In the genomic region with DNA sequence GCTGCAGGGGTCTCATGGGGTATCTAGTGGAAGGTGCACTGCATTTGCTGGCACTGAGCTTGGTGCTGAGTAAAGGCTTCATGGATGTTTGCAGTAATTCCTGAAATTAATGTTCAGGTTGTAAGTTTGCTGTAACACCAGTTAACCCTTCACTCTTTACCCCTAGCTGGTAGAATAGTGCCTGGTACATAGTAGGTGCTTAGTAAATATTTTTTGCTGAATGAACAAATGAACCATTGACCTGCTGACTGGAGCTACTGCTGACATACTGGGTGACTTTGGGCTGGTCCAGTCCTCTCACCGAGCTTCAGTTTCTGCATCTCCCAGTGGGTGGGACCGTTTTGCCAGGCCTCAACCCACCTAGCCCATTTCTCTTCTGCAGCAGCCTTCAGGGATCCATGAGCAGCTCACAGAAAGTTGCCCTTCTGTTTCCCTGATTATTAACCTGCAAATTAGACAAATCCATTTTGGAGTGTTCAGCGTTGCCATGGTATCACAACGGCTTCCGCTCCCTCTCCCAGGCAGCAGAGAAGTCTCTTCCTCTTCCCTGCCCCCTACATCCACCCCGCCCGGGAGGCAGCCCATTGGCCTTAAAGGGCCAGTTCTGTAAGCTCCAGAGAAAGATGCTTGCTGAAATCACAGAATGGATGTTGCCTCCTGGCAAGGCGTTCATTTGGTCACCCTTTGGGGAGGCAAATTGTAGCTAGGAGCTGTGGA, we compare ENCODE assay signal across 14 cellular contexts. TPM values are rescaled to one million over a fixed set of nuclear protein-coding genes. Genes with fewer than 3 reads are reported as not detected.
DNase-seq lines count a peak whose midpoint lies in the region; ATAC-seq, FAIRE-seq and TF ChIP-seq lines count a peak whose summit lies in the region.
"Had no signal": no experiment of that assay in that cellular context is flagged by ENCODE, and none has a peak within 500 bp of the region (broad histone marks: within the 10 kb centered on the region; RNA-seq: fewer than 3 reads in every experiment).

No MANE protein-coding gene starts in this region.

- TF ChIP-seq RAD21 in IMR-90 (IDR thresholded peaks at IDR 0.05; ENCODE audit: low read length) (no peak), GM12878 (IDR thresholded peaks at IDR 0.05; ENCODE audit: insufficient read depth, low read depth, low read length) (no peak)

- BruUV-seq in IMR-90 (replicated peaks; lab: Mats Ljungman, UMichigan) (no TSS peak), GM12878 (replicated peaks; lab: Mats Ljungman, UMichigan) (no TSS peak)

- H2AK9ac ChIP-seq in IMR-90 (replicated peaks; ENCODE audit: low read depth, low read length, poor library complexity), result no peak overlapping the region

- H3K27ac ChIP-seq in IMR-90 (ENCODE audit: insufficient read depth, low read length) (no peak overlapping the region), GM12878 (ENCODE audit: control insufficient read depth, insufficient read depth) (no peak overlapping the region)
- H3K27ac ChIP-seq: KMS-11, SK-N-MC, tibial artery had no signal

- H3K4me3 ChIP-seq in IMR-90 (ENCODE audit: insufficient read depth, low read depth, low read length), result no peak overlapping the region
- no peak overlapping the region for H3K4me3 ChIP-seq in GM12878
- H3K4me3 ChIP-seq: SK-N-MC, tibial artery had no signal

- H2BK120ac ChIP-seq in IMR-90 (ENCODE audit: low read depth, low read length), result no peak overlapping the region

- H2BK5ac ChIP-seq in IMR-90 (ENCODE audit: low read depth, low read length, poor library complexity, severe bottlenecking), result no peak overlapping the region

- no peaks in the 10 kb centered on the region for H3K79me2 ChIP-seq in GM12878 (ENCODE audit: control insufficient read depth, insufficient read depth, low read length)

- POLR2A ChIA-PET in IMR-90 (lab: Charles Lee; ENCODE audit: unreplicated experiment), result no interaction called here
- POLR2A ChIA-PET in GM12878 (lab: Charles Lee), result interaction anchor here (1.2 kb wide), 1 partner anchor 9 kb away, joined by 3 read pairs; no protein-coding TSS in a partner anchor

- H3K36me3 Mint-ChIP-seq in immature natural killer cell, result no peaks in the 10 kb centered on the region

- 80% methylated on average over 1 of the region's 8 CpGs; no CpG with 5 or more reads in 1 of the 2 experiments for WGBS in IMR-90 (ENCODE audit: extremely low coverage in 2 of 2, insufficient read length in 1 of 2), 2 experiments
- 58% methylated on average over 8 of the region's 8 CpGs for WGBS in GM12878 (ENCODE audit: insufficient coverage, insufficient replicate concordance, low lambda C conversion rate, missing lambda C conversion rate)

- H3K27ac Mint-ChIP-seq in immature natural killer cell, result no peak overlapping the region
- H3K27ac Mint-ChIP-seq: activated T-cell treated with anti-CD3 and anti-CD28 coated beads, Interleukin-2, amount 50 U/mL, for 24 hours; effector memory CD8-positive, alpha-beta T cell had no signal

- no peak overlapping the region for H4K91ac ChIP-seq in IMR-90 (ENCODE audit: insufficient read depth, low read depth, low read length)

- no peaks in the 10 kb centered on the region for H3K4me1 Mint-ChIP-seq in immature natural killer cell

- H3K36me3 ChIP-seq in IMR-90 (ENCODE audit: control insufficient read depth, insufficient read depth, low read length) (no peaks in the 10 kb centered on the region), GM12878 (ENCODE audit: control insufficient read depth in 2 of 2, insufficient read depth in 2 of 2, low read length in 1 of 2) (no peaks in the 10 kb centered on the region)
- H3K36me3 ChIP-seq: tibial artery had no signal

- no peak overlapping the region for H2BK15ac ChIP-seq in IMR-90 (ENCODE audit: low read depth, low read length)

- H4K5ac ChIP-seq in IMR-90 (ENCODE audit: low read depth, low read length), result no peak overlapping the region

- H2AK5ac ChIP-seq in IMR-90 (ENCODE audit: low read depth, low read length), result no peak overlapping the region

- H3K27me3 ChIP-seq in IMR-90 (ENCODE audit: control insufficient read depth, insufficient read depth, low read length), result no peaks in the 10 kb centered on the region; the same call in 1 of the 2 replicates
- no peaks in the 10 kb centered on the region for H3K27me3 ChIP-seq in GM12878 (replicated peaks in 1 of 2; ENCODE audit: control insufficient read depth in 2 of 2, insufficient read depth in 2 of 2, low read length in 1 of 2)

- H4K8ac ChIP-seq in IMR-90 (ENCODE audit: low read depth in 2 of 2, low read length in 2 of 2), result peak overlapping the region; percentile 30 to 76; a peak in 1 of 4 replicates

- DNase-seq in GF-D8 (lab: John Stamatoyannopoulos, UW) (peak; percentile 27), IMR-90 (no peak), GM12878 (ENCODE audit: low read depth, low spot score) (no peak), medulla oblongata (ENCODE audit: extremely low spot score) (peak; percentile 16), immature natural killer cell (no peak)
- DNase-seq: activated T-cell treated with anti-CD3 and anti-CD28 coated beads, Interleukin-2, amount 50 U/mL, for 24 hours; effector memory CD8-positive, alpha-beta T cell; kidney had no signal

- dilution Hi-C loops in IMR-90 (cut with HindIII; ENCODE audit: low sequenced_read_pairs, unreplicated experiment), result no loop called here

- TF ChIP-seq POLR2A in IMR-90 (IDR thresholded peaks at IDR 0.05; ENCODE audit: low read depth, low read length) (no peak), GM12878 (IDR thresholded peaks at IDR 0.05; ENCODE audit: low read depth, low read length) (no peak)

- ATAC-seq in IMR-90 (ENCODE audit: low read depth), result peak; percentile 54; the same call in 1 of the 2 replicates
- peak; percentile 76 for ATAC-seq in GM12878
- ATAC-seq in HG03108 (IDR thresholded peaks at IDR 0.05; ENCODE audit: unreplicated experiment), result no peak
- no peak for ATAC-seq in GM18867 (IDR thresholded peaks at IDR 0.05; ENCODE audit: unreplicated experiment)
- no peak for ATAC-seq in GM18502 (IDR thresholded peaks at IDR 0.05; ENCODE audit: poor library complexity, unreplicated experiment)
- ATAC-seq: effector memory CD8-positive, alpha-beta T cell had no signal

- no peak for FAIRE-seq in GM12878 (lab: Jason Lieb, UNC)
- FAIRE-seq: kidney had no signal

- no peak for TF ChIP-seq EP300 in GM12878 (IDR thresholded peaks at IDR 0.05; ENCODE audit: borderline replicate concordance in 1 of 2, control insufficient read depth in 1 of 2, low read depth in 2 of 2, low read length in 2 of 2)

- H3K4me3 Mint-ChIP-seq in immature natural killer cell, result no peak overlapping the region
- H3K4me3 Mint-ChIP-seq: activated T-cell treated with anti-CD3 and anti-CD28 coated beads, Interleukin-2, amount 50 U/mL, for 24 hours; effector memory CD8-positive, alpha-beta T cell had no signal

- CTCF ChIA-PET in IMR-90 (lab: Yijun Ruan, JAX) (no interaction called here), GM12878 (lab: Yijun Ruan, JAX) (interaction anchor here (1.0 to 1.4 kb wide), 2 partner anchors 20 to 167 kb away, joined by 3 to 4 read pairs; no protein-coding TSS in a partner anchor)

- H3K4ac ChIP-seq in IMR-90 (ENCODE audit: low read depth, low read length), result no peak overlapping the region

- no peak overlapping the region for H2BK20ac ChIP-seq in IMR-90 (ENCODE audit: low read depth, low read length)

- RAD21 ChIA-PET in GM12878 (lab: Charles Lee; ENCODE audit: unreplicated experiment), result interaction anchor here (1.1 to 1.3 kb wide), 2 partner anchors 17 to 31 kb away, joined by 3 to 4 read pairs; no protein-coding TSS in a partner anchor

- no peak overlapping the region for H3K56ac ChIP-seq in IMR-90 (ENCODE audit: extremely low read depth, insufficient read depth, low read length)

- intact Hi-C loops in IMR-90 (cut with micrococcal nuclease) (no loop called here), GM12878 (cut with micrococcal nuclease; ENCODE audit: unreplicated experiment) (no loop called here)

- no peaks in the 10 kb centered on the region for H4K20me1 ChIP-seq in IMR-90 (ENCODE audit: insufficient read depth, low read length)
- H4K20me1 ChIP-seq in GM12878 (ENCODE audit: control insufficient read depth, insufficient read depth), result no peaks in the 10 kb centered on the region

- H3K4me2 ChIP-seq in IMR-90 (ENCODE audit: low read depth, low read length) (no peak overlapping the region), GM12878 (ENCODE audit: control insufficient read depth, insufficient read depth) (no peak overlapping the region)
- H3K4me2 ChIP-seq: KMS-11 had no signal

- no peaks in the 10 kb centered on the region for H3K79me1 ChIP-seq in IMR-90 (ENCODE audit: low read depth in 1 of 2, low read length in 2 of 2)

- no peak for TF ChIP-seq CTCF in IMR-90 (conservative IDR thresholded peaks at IDR 0.05; ENCODE audit: low read depth, low read length)
- no peak for TF ChIP-seq CTCF in GM12878 (IDR thresholded peaks at IDR 0.05 in 2 of 3, conservative IDR thresholded peaks at IDR 0.05 in 1 of 3; ENCODE audit: control insufficient read depth in 2 of 3, extremely low read depth in 1 of 3, insufficient read depth in 1 of 3, low read depth in 3 of 3, low read length in 3 of 3)

- H3K9me3 Mint-ChIP-seq in immature natural killer cell, result no peaks in the 10 kb centered on the region
- H3K9me3 Mint-ChIP-seq: activated T-cell treated with anti-CD3 and anti-CD28 coated beads, Interleukin-2, amount 50 U/mL, for 24 hours; effector memory CD8-positive, alpha-beta T cell had no signal

- H3K14ac ChIP-seq in IMR-90 (replicated peaks; ENCODE audit: low read depth, low read length), result no peak overlapping the region

- no peaks in the 10 kb centered on the region for H3K9me1 ChIP-seq in IMR-90 (ENCODE audit: insufficient read depth, low read length)

- SMC1A ChIA-PET in GM12878 (lab: Charles Lee; ENCODE audit: uncharacterized antibody, unreplicated experiment), result interaction anchor here (0.7 to 1.4 kb wide), 5 partner anchors 21 to 261 kb away, joined by 3 to 4 read pairs (median 3); no protein-coding TSS in a partner anchor

- H3K4me1 ChIP-seq in IMR-90 (ENCODE audit: control insufficient read depth, insufficient read depth, low read length), result no peaks in the 10 kb centered on the region
- no peaks in the 10 kb centered on the region for H3K4me1 ChIP-seq in GM12878 (ENCODE audit: control insufficient read depth, insufficient read depth, low read length)
- H3K4me1 ChIP-seq: tibial artery had no signal

- H2AFZ ChIP-seq in IMR-90 (replicated peaks; ENCODE audit: low read length, poor library complexity), result peak overlapping the region; percentile 57
- peak overlapping the region; percentile 46 for H2AFZ ChIP-seq in GM12878 (ENCODE audit: control insufficient read depth, low read depth, low read length)

- H3K18ac ChIP-seq in IMR-90 (ENCODE audit: low read depth, low read length), result no peak overlapping the region

- H3K9me3 ChIP-seq in IMR-90 (ENCODE audit: control insufficient read depth, insufficient read depth, low read length) (peaks cover 8% of the 10 kb centered on the region), GM12878 (replicated peaks; ENCODE audit: control insufficient read depth, insufficient read depth, low read length) (no peaks in the 10 kb centered on the region)
- H3K9me3 ChIP-seq: tibial artery had no signal

- in situ Hi-C loops in IMR-90 (cut with MboI; ENCODE audit: low sequenced_read_pairs) (no loop called here), GM12878 (cut with MboI) (no loop called here)

- H3K27me3 Mint-ChIP-seq in immature natural killer cell (ENCODE audit: low read depth in 3 of 3), result peaks cover 0 to 9% (median 2%) of the 10 kb centered on the region in 3 donors

- no peak overlapping the region for H3K23ac ChIP-seq in IMR-90 (ENCODE audit: low read depth, low read length)

- H3K9ac ChIP-seq in IMR-90 (ENCODE audit: low read depth, low read length), result no peak overlapping the region
- no peak overlapping the region for H3K9ac ChIP-seq in GM12878 (ENCODE audit: control insufficient read depth, insufficient read depth, low read length)
- H3K9ac ChIP-seq: KMS-11 had no signal

RNA-seq across cellular contexts. Expression of gene BOD1, which starts 47.5 kb away (rescaled TPM):
- total RNA-seq in IMR-90 (2012; rRNA removed), result 71.7 and 74.7 TPM in 2 replicates
- 48.5 and 57.9 TPM in 2 replicates for polyA plus RNA-seq in IMR-90 (2012; rRNA removed)
- polyA plus RNA-seq in IMR-90 (2012; cell fraction: cytosol; rRNA removed), result 24.1 and 26.3 TPM in 2 replicates
- 36.9 and 116 TPM in 2 replicates for polyA plus RNA-seq in IMR-90 (2012; cell fraction: nucleus; rRNA removed; ENCODE audit: low replicate concordance)
- total RNA-seq in GM12878 (2013; cell fraction: nucleolus; rRNA removed), result 51.9 and 56.6 TPM in 2 replicates
- total RNA-seq in GM12878 (2014; rRNA removed), result 25.0 and 26.7 TPM in 2 replicates
- total RNA-seq in GM12878 (2014; rRNA removed; fragmentation: Illumina TruSeq; extraction: Trizol), result 25.2 and 25.5 TPM in 2 replicates
- total RNA-seq in GM12878 (2021), result 26.9 and 30.5 TPM in 2 replicates
- polyA plus RNA-seq in GM12878 (2011; ENCODE audit: low read depth), result 13.7 TPM
- 35.7 and 39.4 TPM in 2 replicates for polyA plus RNA-seq in GM12878 (2011; rRNA removed)
- polyA plus RNA-seq in GM12878 (2011; cell fraction: cytosol; rRNA removed), result 20.4 and 20.9 TPM in 2 replicates
- polyA plus RNA-seq in GM12878 (2011; cell fraction: nucleus; rRNA removed), result 85.4 and 99.5 TPM in 2 replicates
- 17.4 and 26.1 TPM in 2 replicates for polyA plus RNA-seq in GM12878 (2012)
- 28.7 and 38.2 TPM in 2 replicates for polyA plus RNA-seq in GM12878 (2014; fragmentation: Illumina TruSeq; extraction: Trizol)
- 10 to 100 TPM; 14.1 to 20.6 TPM for polyA plus RNA-seq in GM12878 (2014; fragmentation: Nextera tagmentation; extraction: Ambion mirVana)
- polyA plus RNA-seq in GM12878 (2014; rRNA removed), result 32.9 and 35.8 TPM in 2 replicates
- polyA plus RNA-seq in GM12878 (2016; fragmentation: Nextera tagmentation; extraction: Ambion mirVana), result 10 to 100 TPM; 30.7 to 31.7 TPM
- 27.9 and 36.5 TPM in 2 replicates for polyA minus RNA-seq in GM12878 (2011; rRNA and poly(A)+ RNA removed)
- 6.8 and 7.6 TPM in 2 replicates for polyA minus RNA-seq in GM12878 (2011; cell fraction: cytosol; rRNA and poly(A)+ RNA removed)
- 19.7 and 22.8 TPM in 2 replicates for polyA minus RNA-seq in GM12878 (2011; cell fraction: nucleus; rRNA and poly(A)+ RNA removed)
- polyA plus RNA-seq in immature natural killer cell, result 10 to 100 TPM in 1 of 3 donors, 1 to 10 TPM in 2; 4.0 to 12.1 (median 7.3) TPM

Comparison
In these comparisons a context has a peak if more than half of its experiments do, and no peak if none do; other contexts are left out.
1. DNase-seq: peak in GF-D8 (single experiment) and medulla oblongata (single experiment); none in IMR-90 (single experiment), GM12878 (single experiment) and immature natural killer cell (0 of 3).
2. ATAC-seq: peak in IMR-90 (single experiment) and GM12878 (single experiment); none in HG03108 (single experiment), GM18867 (single experiment) and GM18502 (single experiment).